In the genomic region with DNA sequence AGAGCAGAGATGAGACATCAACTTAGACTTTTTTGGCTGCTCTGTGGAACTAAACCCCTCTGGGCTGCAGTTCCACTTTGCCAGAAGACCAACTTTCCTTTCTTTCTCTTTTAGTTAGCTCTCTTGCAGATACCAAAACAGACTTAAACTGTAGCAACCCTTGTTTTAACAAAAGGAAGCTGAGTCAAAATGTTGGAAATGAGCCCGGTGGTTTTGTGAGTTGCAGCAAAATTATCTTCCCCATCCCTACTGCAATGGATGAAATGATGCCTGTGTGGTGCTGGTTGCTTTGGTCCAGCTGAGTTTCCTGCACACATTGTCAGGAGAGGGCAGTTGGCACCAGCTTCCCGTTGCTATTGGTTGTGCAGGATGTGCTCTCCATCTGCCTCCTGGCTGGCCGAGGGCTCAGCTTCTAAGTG, we compare ENCODE assay signal across 8 cellular contexts.
A peak's percentile ranks its signal among the peaks of the same experiment; 100 is the strongest.
DNase-seq lines count a peak whose midpoint lies in the region; TF ChIP-seq lines count a peak whose summit lies in the region.

No MANE protein-coding gene starts in this region.

- H3K4me3 ChIP-seq in GM12864 (ENCODE audit: low read depth, low read length) = peak overlapping the region; percentile 45

- no peak overlapping the region for H3K27ac ChIP-seq in RWPE1

- CTCF ChIA-PET in RWPE1 (lab: Yijun Ruan, JAX) = no interaction called here

- POLR2A ChIA-PET in RWPE1 (lab: Yijun Ruan, JAX; ENCODE audit: low non-redundant PET) = no interaction called here

- no peak for TF ChIP-seq CTCF in GM12864 (IDR thresholded peaks at IDR 0.05; ENCODE audit: low read depth, low read length, missing control alignments)
- no peak for TF ChIP-seq CTCF in RWPE1 (conservative IDR thresholded peaks at IDR 0.05; ENCODE audit: low read depth)

- DNase-seq in GM12864 (ENCODE audit: low read depth) (no peak), H4 (ENCODE audit: low spot score) (peak; percentile 14), RWPE1 (ENCODE audit: low spot score) (peak; percentile 10), erythroblast (lab: John Stamatoyannopoulos, UW) (peak; percentile 10 to 44), pons (ENCODE audit: low spot score) (peak; percentile 62), SKM-1 treated with dmso at 0.1 percent for 144 hours (lab: John Stamatoyannopoulos, UW; ENCODE audit: unreplicated experiment) (no peak), mesenteric fat pad (ENCODE audit: low spot score) (no peak)
- DNase-seq in effector CD4-positive, alpha-beta T cell = no peak

- no peak for TF ChIP-seq POLR2A in erythroblast (IDR thresholded peaks at IDR 0.05; ENCODE audit: low read length)

Comparison
In these comparisons a context has a peak if more than half of its experiments do, and no peak if none do; other contexts are left out.
1. DNase-seq: peak in H4 (single experiment), RWPE1 (single experiment), erythroblast (2 of 2) and pons (single experiment); none in GM12864 (single experiment), SKM-1 treated with dmso at 0.1 percent for 144 hours (single experiment), mesenteric fat pad (single experiment) and effector CD4-positive, alpha-beta T cell (single experiment).